Comparison of ENCODE assay signal across 9 cellular contexts in genomic region chr2:176455865-176456291, GRCh38.
DNase-seq lines count a peak whose midpoint lies in the region; ATAC-seq and TF ChIP-seq lines count a peak whose summit lies in the region.
"Had no signal": no experiment of that assay in that cellular context is flagged by ENCODE, and none has a peak within 500 bp of the region (broad histone marks: within the 10 kb centered on the region; RNA-seq: fewer than 3 reads in every experiment).

No MANE protein-coding gene starts in this region.

- TF ChIP-seq CTCF in suprapubic skin (IDR thresholded peaks at IDR 0.05) (no peak), thyroid gland (IDR thresholded peaks at IDR 0.05) (no peak)

- ATAC-seq in SK-N-SH treated with all-trans-retinoic acid at 6 μM for 48 hours (peak; percentile 42; the same call in 2 of the 3 replicates), right cardiac atrium (peak; percentile 94 to 97), HG03196 (IDR thresholded peaks at IDR 0.05; ENCODE audit: unreplicated experiment) (no peak)

- H3K27ac ChIP-seq in right cardiac atrium (ENCODE audit: low read length) (peak overlapping the region; percentile 15), suprapubic skin (peak overlapping the region; percentile 31), thyroid gland (no peak overlapping the region)

- TF ChIP-seq EP300 in suprapubic skin (IDR thresholded peaks at IDR 0.05): no peak

- H3K9me3 ChIP-seq in right cardiac atrium (ENCODE audit: control insufficient read depth, low read length): no peaks in the 10 kb centered on the region
- no peaks in the 10 kb centered on the region for H3K9me3 ChIP-seq in suprapubic skin
- no peaks in the 10 kb centered on the region for H3K9me3 ChIP-seq in thyroid gland

- 29% methylated on average over 3 of the region's 3 CpGs for WGBS in right cardiac atrium
- 50% methylated on average over 3 of the region's 3 CpGs for WGBS in suprapubic skin
- 41 to 59% methylated on average over 3 of the region's 3 CpGs for WGBS in thyroid gland, 2 donors

- no peaks in the 10 kb centered on the region for H3K36me3 ChIP-seq in suprapubic skin
- no peaks in the 10 kb centered on the region for H3K36me3 ChIP-seq in thyroid gland

- H3K4me1 ChIP-seq in right cardiac atrium (ENCODE audit: control insufficient read depth, insufficient read depth, low read length) (no peaks in the 10 kb centered on the region), suprapubic skin (peaks cover 21% of the 10 kb centered on the region), thyroid gland (no peaks in the 10 kb centered on the region)

- DNase-seq in NCI-H2196 (lab: John Stamatoyannopoulos, UW; ENCODE audit: unreplicated experiment) (peak; percentile 19), NCI-H2196 treated with DMSO at 0.1 percent for 48 hours (lab: John Stamatoyannopoulos, UW; ENCODE audit: unreplicated experiment) (no peak), right cardiac atrium (peak; percentile 76 to 86 (median 80)), suprapubic skin (ENCODE audit: low spot score in 2 of 2) (peak; percentile 74 to 83), activated gamma-delta T cell treated with Interleukin-2 at 50 U/mL for 16 hours (no peak), thyroid gland (no peak)
- DNase-seq: AML-193 had no signal

- H3K4me3 ChIP-seq in right cardiac atrium (ENCODE audit: low read length) (no peak overlapping the region), suprapubic skin (no peak overlapping the region), thyroid gland (replicated peaks in 1 of 3) (no peak overlapping the region)

- TF ChIP-seq POLR2A in suprapubic skin (IDR thresholded peaks at IDR 0.05) (no peak), thyroid gland (IDR thresholded peaks at IDR 0.05) (no peak)

- H3K27me3 ChIP-seq in right cardiac atrium (ENCODE audit: control insufficient read depth, insufficient read depth): no peaks in the 10 kb centered on the region
- peaks cover 2% of the 10 kb centered on the region for H3K27me3 ChIP-seq in suprapubic skin
- no peaks in the 10 kb centered on the region for H3K27me3 ChIP-seq in thyroid gland

- intact Hi-C loops in right cardiac atrium (cut with DNase I) (loop anchor here (2.0 to 10.0 kb wide), 7 partner anchors 99 to 359 kb away; partner anchors contain the start of gene HOXD8 (in 1 of the 4)), thyroid gland (cut with DNase I) (loop anchor here (2.0 to 10.0 kb wide), 2 partner anchors 191 to 315 kb away; partner anchors contain the start of gene MTX2)

TF ChIP-seq in SK-N-SH treated with all-trans-retinoic acid at 6 μM for 48 hours, 23 proteins besides CTCF, POLR2A, EP300 and RAD21:
- no peak for TF ChIP-seq BACH2 (CRISPR knock-in tag; IDR thresholded peaks at IDR 0.05; ENCODE audit: borderline replicate concordance)
- no peak for TF ChIP-seq RARB (CRISPR knock-in tag; IDR thresholded peaks at IDR 0.05)
- TF ChIP-seq GLIS3 (CRISPR knock-in tag; IDR thresholded peaks at IDR 0.05): no peak
- TF ChIP-seq CREB5 (CRISPR knock-in tag; IDR thresholded peaks at IDR 0.05; ENCODE audit: low read depth): no peak
- TF ChIP-seq TCF4 (CRISPR knock-in tag; IDR thresholded peaks at IDR 0.05; ENCODE audit: borderline replicate concordance): no peak
- TF ChIP-seq ISL1 (CRISPR knock-in tag; IDR thresholded peaks at IDR 0.05): no peak
- no peak for TF ChIP-seq TSHZ2 (CRISPR knock-in tag; IDR thresholded peaks at IDR 0.05)
- no peak for TF ChIP-seq PPARA (CRISPR knock-in tag; IDR thresholded peaks at IDR 0.05; ENCODE audit: borderline replicate concordance)
- TF ChIP-seq OSR1 (CRISPR knock-in tag; IDR thresholded peaks at IDR 0.05): no peak
- no peak for TF ChIP-seq CSRNP3 (CRISPR knock-in tag; IDR thresholded peaks at IDR 0.05)
- TF ChIP-seq ZNF8 (CRISPR knock-in tag; IDR thresholded peaks at IDR 0.05): no peak

Comparison
In these comparisons a context has a peak if more than half of its experiments do, and no peak if none do; other contexts are left out.
1. DNase-seq: peak in NCI-H2196 (single experiment), right cardiac atrium (3 of 3) and suprapubic skin (2 of 2); none in NCI-H2196 treated with DMSO at 0.1 percent for 48 hours (single experiment), activated gamma-delta T cell treated with Interleukin-2 at 50 U/mL for 16 hours (single experiment) and thyroid gland (0 of 2).
2. H3K27ac ChIP-seq: peak in right cardiac atrium (single experiment) and suprapubic skin (single experiment); none in thyroid gland (0 of 3).